18 cellular contexts compared by ENCODE assay signal in the genomic region with DNA sequence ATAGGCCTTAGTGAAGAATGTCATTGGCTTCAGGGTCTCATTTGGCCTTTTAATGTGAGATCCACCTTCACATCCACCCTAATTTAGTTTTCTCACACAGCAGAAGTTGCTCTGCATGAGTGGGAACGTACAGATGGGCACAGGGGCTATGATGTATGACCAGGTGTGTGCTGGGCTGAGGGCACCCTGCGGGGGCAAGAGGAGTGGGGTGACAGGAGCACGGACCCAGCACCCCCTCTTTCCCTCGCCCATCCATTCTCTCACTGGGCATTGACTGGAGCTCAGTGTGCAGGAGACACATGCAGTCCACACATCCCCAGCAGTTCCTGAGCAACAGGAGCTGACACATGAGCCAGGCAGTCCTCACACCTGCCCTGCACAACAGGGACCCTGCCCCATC.
"Had no signal": no experiment of that assay in that cellular context is flagged by ENCODE, and none has a peak within 500 bp of the region (broad histone marks: within the 10 kb centered on the region; RNA-seq: fewer than 3 reads in every experiment).

No MANE protein-coding gene starts in this region.

- FAIRE-seq: small intestine had no signal

- H3K4me1 Mint-ChIP-seq: naive B cell; stimulated activated memory B cell treated with anti-CD40 and anti-IgM and Interleukin-4, amounts not matched to agents 10 μg/mL and 1 μg/mL and 100 μg/mL, for 72 hours had no signal

- H3K9me3 Mint-ChIP-seq: nephron; stimulated activated memory B cell treated with anti-CD40 and anti-IgM and Interleukin-4, amounts not matched to agents 10 μg/mL and 1 μg/mL and 100 μg/mL, for 72 hours had no signal

- H3K4me1 ChIP-seq: esophagus squamous epithelium, gastroesophageal sphincter, tibial artery had no signal

- H3K4me3 Mint-ChIP-seq: effector memory CD8-positive, alpha-beta T cell; naive B cell; nephron; stimulated activated memory B cell treated with anti-CD40 and anti-IgM and Interleukin-4, amounts not matched to agents 10 μg/mL and 1 μg/mL and 100 μg/mL, for 72 hours; stimulated activated naive CD8-positive, alpha-beta T cell treated with anti-CD3 and anti-CD28 coated beads, Interleukin-15, Interleukin-2, amounts not matched to agents 100 ng/mL and 50 ng/mL, for 24 hours had no signal

- H3K36me3 ChIP-seq: esophagus squamous epithelium, gastroesophageal sphincter, tibial artery had no signal

- H3K4me3 ChIP-seq: esophagus squamous epithelium, gastroesophageal sphincter, tibial artery had no signal

- H3K36me3 Mint-ChIP-seq: stimulated activated memory B cell treated with anti-CD40 and anti-IgM and Interleukin-4, amounts not matched to agents 10 μg/mL and 1 μg/mL and 100 μg/mL, for 72 hours had no signal

- H3K27ac Mint-ChIP-seq: effector memory CD8-positive, alpha-beta T cell; stimulated activated memory B cell treated with anti-CD40 and anti-IgM and Interleukin-4, amounts not matched to agents 10 μg/mL and 1 μg/mL and 100 μg/mL, for 72 hours; stimulated activated naive CD8-positive, alpha-beta T cell treated with anti-CD3 and anti-CD28 coated beads, Interleukin-15, Interleukin-2, amounts not matched to agents 100 ng/mL and 50 ng/mL, for 24 hours had no signal

- H3K9me3 ChIP-seq: esophagus squamous epithelium, gastroesophageal sphincter, tibial artery had no signal

- H3K27ac ChIP-seq: esophagus squamous epithelium, gastroesophageal sphincter, tibial artery had no signal

- DNase-seq: central memory CD4-positive, alpha-beta T cell; effector memory CD8-positive, alpha-beta T cell; esophagus squamous epithelium; foreskin fibroblast; glutamatergic neuron; left colon; left ventricle myocardium superior; mesendoderm; naive B cell; small intestine; stimulated activated CD4-positive, alpha-beta T cell treated with anti-CD3 and anti-CD28 coated beads, Interleukin-12 subunit alpha, Interleukin-12 subunit beta, amount 100 ng/mL, for 4 hours; stimulated activated CD4-positive, alpha-beta T cell treated with anti-CD3 and anti-CD28 coated beads, Interleukin-2, amount 100 ng/mL, for 48 hours; stimulated activated CD8-positive, alpha-beta memory T cell treated with anti-CD3 and anti-CD28 coated beads, Interleukin-4, amount 100 ng/mL, for 48 hours had no signal
